In genomic region chr9:128191406-128192046, GRCh38 we compare ENCODE assay signal across 7 cellular contexts. TPM values are rescaled to one million over a fixed set of nuclear protein-coding genes. Genes with fewer than 3 reads are reported as not detected.
A peak's percentile ranks its signal among the peaks of the same experiment; 100 is the strongest.
DNase-seq lines count a peak whose midpoint lies in the region; ATAC-seq and TF ChIP-seq lines count a peak whose summit lies in the region.

TSS of gene CIZ1 (minus strand) at chr9:128191572. CDS start at chr9:128190857, 715 bp downstream.

- peaks cover 14% of the 10 kb centered on the region for H3K79me2 ChIP-seq in mammary epithelial cell (ENCODE audit: insufficient read depth, low read length)

- H3K4me2 ChIP-seq in mammary epithelial cell (ENCODE audit: insufficient read depth, low read depth, low read length), result peak within 1 kb of the TSS; percentile 99

- H3K4me1 ChIP-seq in mammary epithelial cell (ENCODE audit: insufficient read depth, low read length), result peaks cover 19% of the 10 kb centered on the region

- H3K9me3 ChIP-seq in mammary epithelial cell (replicated peaks; ENCODE audit: insufficient read depth, low read length), result no peaks in the 10 kb centered on the region

- peak within 1 kb of the TSS; percentile 84 to 90 (median 88) for H3K4me3 ChIP-seq in mammary epithelial cell (replicated peaks in 1 of 3; ENCODE audit: insufficient read depth in 1 of 3, low read depth in 2 of 3, low read length in 3 of 3)

- H3K9ac ChIP-seq in mammary epithelial cell (ENCODE audit: insufficient read depth, low read length), result peak within 1 kb of the TSS; percentile 71

- 9% methylated on average over 13 of the region's 71 CpGs for WGBS in mammary epithelial cell (ENCODE audit: low coverage, missing lambda C conversion rate)

- peaks cover 8% of the 10 kb centered on the region for H3K36me3 ChIP-seq in mammary epithelial cell (ENCODE audit: insufficient read depth, low read length)

- dilution Hi-C loops in mammary epithelial cell (cut with HindIII; ENCODE audit: low sequenced_read_pairs), result no loop called here

- intact Hi-C loops in mammary epithelial cell (cut with micrococcal nuclease), result loop anchor here (1.0 to 5.0 kb wide), 5 partner anchors 59 to 230 kb away; partner anchors contain the start of genes COQ4, SLC27A4 and TRUB2

- peaks cover 24 to 36% of the 10 kb centered on the region in 2 donors for H3K4me1 Mint-ChIP-seq in immature natural killer cell

- BruUV-seq in mammary epithelial cell (replicated peaks; lab: Mats Ljungman, UMichigan), result no TSS peak

- H2AFZ ChIP-seq in mammary epithelial cell (ENCODE audit: low read depth, low read length), result peak within 1 kb of the TSS; percentile 100

- CTCF ChIA-PET in mammary epithelial cell (lab: Charles Lee; ENCODE audit: low non-redundant PET), result interaction anchor here (0.7 kb wide), 1 partner anchor 85 kb away, joined by 4 read pairs; the partner anchor contains the start of gene SWI5

- no peaks in the 10 kb centered on the region for H4K20me1 ChIP-seq in mammary epithelial cell (ENCODE audit: insufficient read depth, low read length)

- peak; percentile 37 for DNase-seq in NCI-H128 (lab: John Stamatoyannopoulos, UW; ENCODE audit: unreplicated experiment)
- DNase-seq in mammary epithelial cell, result peak; percentile 63
- peak; percentile 74 to 79 (median 76) for DNase-seq in immature natural killer cell
- DNase-seq in stimulated activated CD4-positive, alpha-beta T cell treated with anti-CD3 and anti-CD28 coated beads, Interleukin-12 subunit alpha, Interleukin-12 subunit beta, amount 100 ng/mL, for 4 hours, result peak; percentile 73

- in situ Hi-C loops in mammary epithelial cell (cut with MboI; ENCODE audit: low sequenced_read_pairs in 2 of 2), result no loop called here

- peaks cover 0 to 21% (median 2%) of the 10 kb centered on the region in 3 donors for H3K36me3 Mint-ChIP-seq in immature natural killer cell

- H3K27me3 Mint-ChIP-seq in immature natural killer cell (ENCODE audit: low read depth in 3 of 3), result peaks cover 0 to 8% (median 3%) of the 10 kb centered on the region in 3 donors

- peak within 1 kb of the TSS; percentile 92 to 95 (median 93) for H3K4me3 Mint-ChIP-seq in immature natural killer cell

- no peaks in the 10 kb centered on the region for H3K9me3 Mint-ChIP-seq in immature natural killer cell

- TF ChIP-seq CTCF in GM12873 (IDR thresholded peaks at IDR 0.05; ENCODE audit: insufficient read depth, low read depth, low read length, missing control alignments) (peak; percentile 66), VCaP (conservative IDR thresholded peaks at IDR 0.05) (peak; percentile 97), mammary epithelial cell (conservative IDR thresholded peaks at IDR 0.05 in 1 of 2, IDR thresholded peaks at IDR 0.05 in 1 of 2; ENCODE audit: extremely low read depth in 1 of 2, insufficient read depth in 1 of 2, low read depth in 1 of 2, low read length in 2 of 2) (peak; percentile 41 to 72)

- H3K27ac ChIP-seq in VCaP (peak within 1 kb of the TSS; percentile 90), mammary epithelial cell (ENCODE audit: insufficient read depth, low read depth, low read length) (peak within 1 kb of the TSS; percentile 26)

- no peaks in the 10 kb centered on the region for H3K27me3 ChIP-seq in mammary epithelial cell (ENCODE audit: insufficient read depth, low read length)

- peak; percentile 72 for ATAC-seq in HG02571 (IDR thresholded peaks at IDR 0.05; ENCODE audit: unreplicated experiment)

- peak within 1 kb of the TSS; percentile 73 to 98 (median 92) for H3K27ac Mint-ChIP-seq in immature natural killer cell

RNA-seq across cellular contexts. Expression of gene CIZ1, which starts in this region (rescaled TPM):
- 100 to 1,000 TPM in 1 of 2 donors, 10 to 100 TPM in 1; 36.0 to 109 TPM for total RNA-seq in mammary epithelial cell
- polyA plus RNA-seq in mammary epithelial cell (25.5 TPM), immature natural killer cell (10 to 100 TPM in 1 of 3 donors, 1 to 10 TPM in 2; 4.4 to 36.4 (median 9.1) TPM)
- 130 TPM for polyA minus RNA-seq in mammary epithelial cell

Comparison
In these comparisons a context has a peak if more than half of its experiments do, and no peak if none do; other contexts are left out.
1. Peak in every context shown above with its lines: DNase-seq, ATAC-seq, H3K4me3 ChIP-seq and H3K27ac ChIP-seq.